In the genomic region with DNA sequence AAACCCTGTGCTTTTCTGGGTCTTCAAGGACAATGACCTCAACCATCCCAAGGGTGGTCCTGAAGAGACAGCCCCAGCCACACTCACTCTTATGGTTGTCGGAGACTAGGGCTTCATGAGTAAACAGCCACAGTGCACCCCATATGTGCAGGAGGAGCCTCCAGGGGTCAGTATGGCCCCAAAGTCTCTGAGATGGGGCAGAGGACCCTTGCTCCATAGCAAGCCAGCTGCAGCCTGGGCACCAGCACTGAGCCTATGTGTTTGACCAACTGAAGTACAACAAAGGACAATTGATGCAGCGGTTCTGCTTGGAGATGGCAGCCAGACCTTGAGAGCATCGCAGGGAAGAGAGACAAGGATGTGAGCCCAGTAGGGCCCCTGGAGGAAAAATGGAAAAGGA, we compare ENCODE assay signal across 1 cellular context.
TF ChIP-seq lines count a peak whose summit lies in the region.

No MANE protein-coding gene starts in this region.

TF ChIP-seq in GM23338, 12 proteins besides CTCF, POLR2A, EP300 and RAD21 (continued from another document):
- TF ChIP-seq CREB1 (CRISPR knock-in tag; IDR thresholded peaks at IDR 0.05; ENCODE audit: low read depth) (no peak), REST (IDR thresholded peaks at IDR 0.05; ENCODE audit: unreplicated experiment) (no peak), EZH2phosphoT487 (IDR thresholded peaks at IDR 0.05; ENCODE audit: unreplicated experiment) (no peak), STAT1 (IDR thresholded peaks at IDR 0.05; ENCODE audit: unreplicated experiment) (no peak), ZNF331 (CRISPR knock-in tag; IDR thresholded peaks at IDR 0.05; ENCODE audit: low read depth) (no peak), NANOG (IDR thresholded peaks at IDR 0.05; ENCODE audit: borderline replicate concordance) (no peak)
